In genomic region chr18:74456409-74457042, GRCh38 we compare ENCODE assay signal across 12 cellular contexts. TPM values are rescaled to one million over a fixed set of nuclear protein-coding genes. Genes with fewer than 3 reads are reported as not detected.
A peak's percentile ranks its signal among the peaks of the same experiment; 100 is the strongest.
DNase-seq lines count a peak whose midpoint lies in the region; ATAC-seq and TF ChIP-seq lines count a peak whose summit lies in the region.
"Had no signal": no experiment of that assay in that cellular context is flagged by ENCODE, and none has a peak within 500 bp of the region (broad histone marks: within the 10 kb centered on the region; RNA-seq: fewer than 3 reads in every experiment).

No MANE protein-coding gene starts in this region.

- H4K8ac ChIP-seq in mesenchymal stem cell (ENCODE audit: low read length) = no peak overlapping the region

- DNase-seq in DMS53 (lab: John Stamatoyannopoulos, UW) = peak; percentile 50
- DNase-seq in DMS53 treated with DMSO at 0.1 percent for 48 hours (lab: John Stamatoyannopoulos, UW; ENCODE audit: unreplicated experiment) = no peak
- DNase-seq in dorsolateral prefrontal cortex = peak in 3 of 10 donors; percentile 24 to 58 (median 27)
- no peak for DNase-seq in mesenchymal stem cell
- DNase-seq: cortex of kidney, NCI-H2029 had no signal

- peak overlapping the region; percentile 48 to 87 (median 77) for H3K4me3 ChIP-seq in dorsolateral prefrontal cortex
- peak overlapping the region in 1 of 2 experiments; percentile 31 for H3K4me3 ChIP-seq in mesenchymal stem cell (ENCODE audit: insufficient read depth in 1 of 2, low read depth in 1 of 2, low read length in 2 of 2)

- H3K27ac ChIP-seq in dorsolateral prefrontal cortex (peak overlapping the region in 58 of 59 donors; percentile 36 to 98 (median 88)), mesenchymal stem cell (ENCODE audit: low read length, poor library complexity, severe bottlenecking) (no peak overlapping the region), temporal lobe (ENCODE audit: low read depth, low read length) (peak overlapping the region; percentile 47)

- no peak overlapping the region for H3K23ac ChIP-seq in mesenchymal stem cell (ENCODE audit: low read length in 2 of 2)

- TF ChIP-seq CTCF in dorsolateral prefrontal cortex (IDR thresholded peaks at IDR 0.05 in 54 of 56, conservative IDR thresholded peaks at IDR 0.05 in 2 of 56; ENCODE audit: low read depth in 1 of 56, partially characterized antibody in 56 of 56) = no peak

- peaks cover 11% of the 10 kb centered on the region for H3K4me1 ChIP-seq in mesenchymal stem cell (ENCODE audit: control insufficient read depth, insufficient read depth, low read depth, low read length)

- no peaks in the 10 kb centered on the region for H3K9me3 ChIP-seq in mesenchymal stem cell (ENCODE audit: control insufficient read depth, low read length)

- 2% methylated on average over 53 of the region's 66 CpGs for WGBS in mesenchymal stem cell

- H3K27me3 ChIP-seq in dorsolateral prefrontal cortex = peaks cover 0 to 13% (median 0%) of the 10 kb centered on the region in 45 donors
- peaks cover 75 to 93% of the 10 kb centered on the region in 2 experiments for H3K27me3 ChIP-seq in mesenchymal stem cell (ENCODE audit: control insufficient read depth in 1 of 2, insufficient read depth in 1 of 2, low read length in 2 of 2)

- H3K4ac ChIP-seq in mesenchymal stem cell (ENCODE audit: low read depth in 1 of 2, low read length in 2 of 2) = no peak overlapping the region

- H3K4me2 ChIP-seq in mesenchymal stem cell (ENCODE audit: low read length, poor library complexity, severe bottlenecking) = peak overlapping the region; percentile 40

- no peaks in the 10 kb centered on the region for H3K36me3 ChIP-seq in mesenchymal stem cell (ENCODE audit: control insufficient read depth in 1 of 2, insufficient read depth in 2 of 2, low read depth in 1 of 2, low read length in 2 of 2)

- H2BK120ac ChIP-seq in mesenchymal stem cell (ENCODE audit: low read depth, low read length) = no peak overlapping the region

- H4K91ac ChIP-seq in mesenchymal stem cell (ENCODE audit: low read length) = no peak overlapping the region

- no peak overlapping the region for H3K9ac ChIP-seq in mesenchymal stem cell (ENCODE audit: low read length)

- no peak overlapping the region for H3K14ac ChIP-seq in mesenchymal stem cell (ENCODE audit: low read length in 2 of 2)

- H2BK12ac ChIP-seq in mesenchymal stem cell (ENCODE audit: low read length in 2 of 2) = no peak overlapping the region

- no peak overlapping the region for H2BK5ac ChIP-seq in mesenchymal stem cell (ENCODE audit: low read depth, low read length, poor library complexity, severe bottlenecking)

- intact Hi-C loops in dorsolateral prefrontal cortex (cut with DNase I) = loop anchor here in 1 of 2 donors (5.0 kb wide), 1 partner anchor 41 kb away; the partner anchor contains the start of gene CNDP2

- ATAC-seq in HG03457 (IDR thresholded peaks at IDR 0.05; ENCODE audit: unreplicated experiment) (no peak), GM18870 (IDR thresholded peaks at IDR 0.05; ENCODE audit: unreplicated experiment) (no peak), GM21447 (IDR thresholded peaks at IDR 0.05; ENCODE audit: unreplicated experiment) (no peak)

- H2BK15ac ChIP-seq in mesenchymal stem cell (ENCODE audit: low read depth, poor library complexity, severe bottlenecking) = no peak overlapping the region

- no peak overlapping the region for H2AFZ ChIP-seq in mesenchymal stem cell (ENCODE audit: low read depth, low read length)

- H2AK5ac ChIP-seq in mesenchymal stem cell (ENCODE audit: low read length, severe bottlenecking) = no peak overlapping the region

- H3K79me1 ChIP-seq in mesenchymal stem cell (replicated peaks; ENCODE audit: low read length, poor library complexity, severe bottlenecking) = no peaks in the 10 kb centered on the region

- no peak overlapping the region for H3K18ac ChIP-seq in mesenchymal stem cell (ENCODE audit: low read depth in 1 of 2, low read length in 2 of 2)

RNA-seq across cellular contexts. Expression of gene DIPK1C, which starts 0.6 kb away (rescaled TPM):
- total RNA-seq in dorsolateral prefrontal cortex (10 to 100 TPM in 76 of 120 experiments, 1 to 10 TPM in 44; 1.9 to 31.7 (median 11.6) TPM), temporal lobe (5.2 TPM)
- not detected for polyA plus RNA-seq in mesenchymal stem cell (2013, experiment 1 of 2)
- not detected for polyA plus RNA-seq in mesenchymal stem cell (2013, experiment 2 of 2)
- total RNA-seq: A172, myocyte had no signal

RNA-seq across cellular contexts. Expression of gene CNDP2, which starts 39.6 kb away (rescaled TPM):
- total RNA-seq in dorsolateral prefrontal cortex (100 to 1,000 TPM; 146 to 408 (median 218) TPM), temporal lobe (35.7 TPM)
- 77.8 TPM for polyA plus RNA-seq in mesenchymal stem cell (2013, experiment 1 of 2)
- polyA plus RNA-seq in mesenchymal stem cell (2013, experiment 2 of 2) = 74.3 TPM
